18 cellular contexts compared by ENCODE assay signal in the genomic region with DNA sequence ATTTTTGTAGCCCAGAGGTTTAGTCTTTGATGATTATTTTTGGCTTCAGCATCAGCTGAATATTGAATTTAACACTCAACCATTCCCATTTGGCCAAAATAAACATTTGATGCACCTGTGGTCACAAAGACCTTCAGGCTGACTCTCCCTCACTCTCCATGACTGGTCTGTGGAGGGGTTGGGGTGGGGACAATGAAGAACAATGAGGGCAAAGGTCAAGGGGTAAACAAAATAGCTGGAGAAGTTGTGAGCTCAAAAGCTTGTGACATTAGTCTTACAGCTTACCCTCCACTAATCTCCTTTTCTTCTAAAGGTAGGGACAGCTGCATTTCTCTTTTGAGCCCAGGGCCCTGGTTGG.
A peak's percentile ranks its signal among the peaks of the same experiment; 100 is the strongest.
DNase-seq lines count a peak whose midpoint lies in the region; ATAC-seq and TF ChIP-seq lines count a peak whose summit lies in the region.
"Had no signal": no experiment of that assay in that cellular context is flagged by ENCODE, and none has a peak within 500 bp of the region (broad histone marks: within the 10 kb centered on the region; RNA-seq: fewer than 3 reads in every experiment).

No MANE protein-coding gene starts in this region.

- peaks cover 3% of the 10 kb centered on the region for H3K27me3 Mint-ChIP-seq in progenitor cell of endocrine pancreas

- ATAC-seq in HG02678 (IDR thresholded peaks at IDR 0.05; ENCODE audit: unreplicated experiment): no peak
- ATAC-seq in HG03354 (IDR thresholded peaks at IDR 0.05; ENCODE audit: poor library complexity, severe bottlenecking, unreplicated experiment): no peak

- peaks cover 25% of the 10 kb centered on the region for H3K4me1 Mint-ChIP-seq in progenitor cell of endocrine pancreas (ENCODE audit: low read depth)

- peak; percentile 27 for DNase-seq in DMS79 treated with DMSO at 0.1 percent for 48 hours (lab: John Stamatoyannopoulos, UW)
- no peak for DNase-seq in DMS79 (lab: John Stamatoyannopoulos, UW)
- peak; percentile 88 for DNase-seq in NCI-H1092 treated with DMSO at 0.1 percent for 48 hours (lab: John Stamatoyannopoulos, UW)
- DNase-seq in glomerular visceral epithelial cell (ENCODE audit: extremely low spot score): peak; percentile 21
- DNase-seq in progenitor cell of endocrine pancreas (ENCODE audit: low spot score, unreplicated experiment): no peak
- no peak for DNase-seq in anterior cingulate cortex (lab: John Stamatoyannopoulos, UW)
- DNase-seq: DMS153, HFFc6, IMR-90, Kasumi-1, MV-4-11, NCI-H1436 treated with DMSO at 0.1 percent for 48 hours, NCI-H2081, NCI-H345, NCI-H526 treated with DMSO at 0.1 percent for 48 hours, SIG-M5 had no signal

- H3K36me3 Mint-ChIP-seq in progenitor cell of endocrine pancreas (ENCODE audit: insufficient read depth): no peaks in the 10 kb centered on the region

- TF ChIP-seq CTCF in progenitor cell of endocrine pancreas (IDR thresholded peaks at IDR 0.05; ENCODE audit: unreplicated experiment): no peak

- H3K4me3 Mint-ChIP-seq in progenitor cell of endocrine pancreas (ENCODE audit: low read depth): no peak overlapping the region
- H3K4me3 Mint-ChIP-seq: HFFc6 had no signal

- H3K27ac Mint-ChIP-seq in progenitor cell of endocrine pancreas: peak overlapping the region; percentile 65
- H3K27ac Mint-ChIP-seq: HFFc6 had no signal

- no peaks in the 10 kb centered on the region for H3K9me3 Mint-ChIP-seq in progenitor cell of endocrine pancreas (ENCODE audit: low read depth)
- H3K9me3 Mint-ChIP-seq: HFFc6 had no signal

Comparison
In these comparisons a context has a peak if more than half of its experiments do, and no peak if none do; other contexts are left out.
1. DNase-seq: peak in DMS79 treated with DMSO at 0.1 percent for 48 hours (single experiment), NCI-H1092 treated with DMSO at 0.1 percent for 48 hours (single experiment) and glomerular visceral epithelial cell (single experiment); none in DMS79 (single experiment), progenitor cell of endocrine pancreas (single experiment) and anterior cingulate cortex (0 of 58).